8 cellular contexts compared by ENCODE assay signal in genomic region chr2:55620123-55620779, GRCh38. TPM values are rescaled to one million over a fixed set of nuclear protein-coding genes. Genes with fewer than 3 reads are reported as not detected.
DNase-seq lines count a peak whose midpoint lies in the region; TF ChIP-seq lines count a peak whose summit lies in the region.

No MANE protein-coding gene starts in this region.

- intact Hi-C loops in transverse colon (cut with DNase I; ENCODE audit: low total_unique reads), result no loop called here
- intact Hi-C loops in lower leg skin (cut with DNase I; ENCODE audit: low total_unique reads), result no loop called here

- no peaks in the 10 kb centered on the region for H3K9me3 ChIP-seq in Peyer's patch
- no peaks in the 10 kb centered on the region for H3K9me3 ChIP-seq in transverse colon

- H3K36me3 ChIP-seq in Peyer's patch (peaks cover 0 to 5% (median 0%) of the 10 kb centered on the region in 3 donors), transverse colon (peaks cover 0 to 2% (median 0%) of the 10 kb centered on the region in 4 donors)

- in situ Hi-C loops in transverse colon (cut with MboI; ENCODE audit: low pct_ligation_motif_present in 1 of 4, low pct_unique_long_range_greater_than_20kb in 1 of 4, low sequenced_read_pairs in 3 of 4), result no loop called here

- H3K27ac ChIP-seq in Peyer's patch, result no peak overlapping the region
- no peak overlapping the region for H3K27ac ChIP-seq in transverse colon

- H3K27me3 ChIP-seq in Peyer's patch (no peaks in the 10 kb centered on the region), transverse colon (no peaks in the 10 kb centered on the region)

- TF ChIP-seq EP300 in transverse colon (IDR thresholded peaks at IDR 0.05; ENCODE audit: low read depth), result no peak

- 56 to 60% methylated on average over 1 to 3 of the region's 3 CpGs for WGBS in transverse colon (ENCODE audit: low coverage in 1 of 2), 2 donors
- 75 to 76% methylated on average over 3 of the region's 3 CpGs for WGBS in lower leg skin, 2 donors

- TF ChIP-seq POLR2A in Peyer's patch (IDR thresholded peaks at IDR 0.05) (no peak), erythroblast (IDR thresholded peaks at IDR 0.05; ENCODE audit: low read length) (no peak), transverse colon (IDR thresholded peaks at IDR 0.05) (no peak), lower leg skin (IDR thresholded peaks at IDR 0.05) (no peak)

- CTCF ChIA-PET in AG04449 (lab: Yijun Ruan, JAX), result interaction anchor here (1.5 kb wide), 1 partner anchor 34 kb away, joined by 5 read pairs; no protein-coding TSS in a partner anchor

- DNase-seq in AG04449 (ENCODE audit: low read depth, low spot score) (no peak), Peyer's patch (no peak), erythroblast (lab: John Stamatoyannopoulos, UW) (peak; percentile 40 to 57), transverse colon (no peak), KG1 (lab: John Stamatoyannopoulos, UW) (no peak), GOT3 (lab: John Stamatoyannopoulos, UW) (no peak), lower leg skin (ENCODE audit: low spot score in 2 of 2) (no peak)

- POLR2A ChIA-PET in AG04449 (lab: Yijun Ruan, JAX), result no interaction called here

- H3K4me1 ChIP-seq in Peyer's patch (peaks cover 0 to 27% (median 9%) of the 10 kb centered on the region in 4 donors), transverse colon (peaks cover 11 to 44% (median 21%) of the 10 kb centered on the region in 4 donors)

- no peak overlapping the region for H3K4me3 ChIP-seq in AG04449 (ENCODE audit: low read depth, low read length)
- no peak overlapping the region for H3K4me3 ChIP-seq in Peyer's patch
- no peak overlapping the region for H3K4me3 ChIP-seq in transverse colon
- no peak overlapping the region for H3K4me3 ChIP-seq in lower leg skin (ENCODE audit: low read depth, poor library complexity, severe bottlenecking)

- TF ChIP-seq CTCF in AG04449 (IDR thresholded peaks at IDR 0.05; ENCODE audit: insufficient read depth, low read length, missing control alignments) (peak; percentile 27), GM12872 (IDR thresholded peaks at IDR 0.05; ENCODE audit: insufficient read depth, low read depth, low read length) (peak; percentile 71), Peyer's patch (IDR thresholded peaks at IDR 0.05) (peak in 4 of 6 experiments; percentile 12 to 44 (median 22)), transverse colon (IDR thresholded peaks at IDR 0.05) (peak in 3 of 5 experiments; percentile 17 to 31 (median 17)), lower leg skin (IDR thresholded peaks at IDR 0.05) (no peak)

RNA-seq across cellular contexts. Expression of gene PPP4R3B, which starts 2.8 kb away (rescaled TPM):
- total RNA-seq in Peyer's patch (10 to 100 TPM; 58.6 to 87.0 (median 69.5) TPM), transverse colon (10 to 100 TPM; 59.5 to 79.7 (median 69.8) TPM), lower leg skin (10 to 100 TPM; 46.8 to 57.8 (median 48.8) TPM)

Comparison
In these comparisons a context has a peak if more than half of its experiments do, and no peak if none do; other contexts are left out.
1. DNase-seq: peak in erythroblast (2 of 2); none in AG04449 (single experiment), Peyer's patch (0 of 3), transverse colon (single experiment), KG1 (single experiment), GOT3 (single experiment) and lower leg skin (0 of 2).
2. CTCF ChIP-seq: peak in AG04449 (single experiment), GM12872 (single experiment), Peyer's patch (4 of 6) and transverse colon (3 of 5); none in lower leg skin (0 of 3).